Comparison of ENCODE assay signal across 8 cellular contexts in the genomic region with DNA sequence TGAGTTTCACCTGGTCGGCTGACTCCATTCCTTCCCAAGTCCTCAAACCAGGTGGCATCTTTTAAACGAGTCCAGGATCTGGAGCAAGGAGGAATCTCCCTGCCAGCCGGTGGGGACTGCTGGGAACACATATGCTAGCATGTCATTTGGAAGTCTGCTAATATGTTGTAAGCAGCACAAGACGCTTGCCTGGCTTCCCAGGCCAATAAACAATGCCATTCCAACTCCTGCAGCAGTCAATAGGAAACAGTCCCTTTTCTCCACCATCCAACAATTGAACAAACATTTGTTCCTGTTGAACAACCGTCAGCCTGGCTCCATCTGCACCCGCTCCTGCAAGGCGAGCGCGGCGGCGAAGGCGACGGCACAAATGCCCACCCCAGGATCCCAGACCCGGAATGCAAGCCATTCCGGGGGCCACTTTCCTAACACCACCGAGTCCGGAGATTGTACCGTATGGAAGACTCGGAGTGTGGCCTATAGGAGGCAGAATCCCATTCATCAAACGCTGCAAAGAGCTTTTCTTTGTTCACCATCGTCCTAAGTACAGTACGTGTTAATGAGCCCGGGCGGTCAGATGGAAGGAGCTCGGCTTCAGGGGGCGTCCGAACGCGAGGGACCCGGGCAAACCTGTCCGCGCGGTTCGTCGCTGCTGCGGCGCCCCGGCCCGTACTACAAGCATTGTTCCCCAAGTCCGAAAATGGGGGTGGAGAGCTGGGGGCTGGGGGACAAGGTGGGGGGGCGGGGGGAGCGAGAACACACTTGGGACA. TPM values are rescaled to one million over a fixed set of nuclear protein-coding genes. Genes with fewer than 3 reads are reported as not detected.
A peak's percentile ranks its signal among the peaks of the same experiment; 100 is the strongest.
DNase-seq lines count a peak whose midpoint lies in the region; ATAC-seq and TF ChIP-seq lines count a peak whose summit lies in the region.

No MANE protein-coding gene starts in this region.

- no peaks in the 10 kb centered on the region for H3K9me3 ChIP-seq in SU-DHL-6 (ENCODE audit: insufficient read depth, low read length)

- H3K27ac ChIP-seq in SU-DHL-6 (ENCODE audit: low read depth, low read length), result peak overlapping the region; percentile 97
- peak overlapping the region; percentile 88 for H3K27ac ChIP-seq in epithelial cell of prostate

- TF ChIP-seq CTCF in Calu3 (IDR thresholded peaks at IDR 0.05; ENCODE audit: unreplicated experiment) (no peak), SU-DHL-6 (IDR thresholded peaks at IDR 0.05; ENCODE audit: insufficient read depth, low read length, poor library complexity, severe bottlenecking) (no peak), natural killer cell (IDR thresholded peaks at IDR 0.05) (no peak)

- no peak for ATAC-seq in natural killer cell
- ATAC-seq in GM18498 (IDR thresholded peaks at IDR 0.05; ENCODE audit: unreplicated experiment), result no peak
- no peak for ATAC-seq in HG02642 (IDR thresholded peaks at IDR 0.05; ENCODE audit: poor library complexity, unreplicated experiment)

- peaks cover 21% of the 10 kb centered on the region for H3K4me1 Mint-ChIP-seq in Calu3 (ENCODE audit: low read depth, unreplicated experiment)
- H3K4me1 Mint-ChIP-seq in natural killer cell, result peaks cover 63 to 70% of the 10 kb centered on the region in 2 donors

- no peaks in the 10 kb centered on the region for H3K36me3 ChIP-seq in SU-DHL-6 (ENCODE audit: low read length)

- H3K4me3 Mint-ChIP-seq in Calu3 (ENCODE audit: low read depth, unreplicated experiment), result peak overlapping the region; percentile 96
- peak overlapping the region; percentile 99 for H3K4me3 Mint-ChIP-seq in natural killer cell

- no peak overlapping the region for H2AFZ ChIP-seq in SU-DHL-6 (ENCODE audit: low read depth, low read length, severe bottlenecking)

- 0 out of 2 replicates have a peak, but pooled peaks cover 4% of the 10 kb centered on the region for H4K20me1 ChIP-seq in SU-DHL-6 (ENCODE audit: low read depth, low read length)

- peak; percentile 9 for DNase-seq in Calu3
- DNase-seq in HT-29 (ENCODE audit: low spot score), result peak; percentile 55
- DNase-seq in epithelial cell of prostate (ENCODE audit: low read depth, low spot score), result no peak
- DNase-seq in natural killer cell, result no peak
- no peak for DNase-seq in glomerular visceral epithelial cell (ENCODE audit: extremely low spot score)

- peak overlapping the region; percentile 91 for H3K4me3 ChIP-seq in SU-DHL-6 (ENCODE audit: insufficient read depth, low read length, poor library complexity, severe bottlenecking)

- H3F3A ChIP-seq in SU-DHL-6 (ENCODE audit: insufficient read depth), result peaks cover 50% of the 10 kb centered on the region

- peaks cover 15% of the 10 kb centered on the region for H3K36me3 Mint-ChIP-seq in Calu3 (ENCODE audit: insufficient read depth, unreplicated experiment)
- H3K36me3 Mint-ChIP-seq in natural killer cell, result no peaks in the 10 kb centered on the region

- H3K9me3 Mint-ChIP-seq in Calu3 (ENCODE audit: low read depth, unreplicated experiment), result no peaks in the 10 kb centered on the region
- no peaks in the 10 kb centered on the region for H3K9me3 Mint-ChIP-seq in natural killer cell

- H3K27me3 Mint-ChIP-seq in Calu3 (ENCODE audit: unreplicated experiment), result no peaks in the 10 kb centered on the region
- no peaks in the 10 kb centered on the region for H3K27me3 Mint-ChIP-seq in natural killer cell (ENCODE audit: low read depth in 2 of 2)

- H3K79me2 ChIP-seq in SU-DHL-6 (ENCODE audit: insufficient read depth, low read length), result peaks cover 66% of the 10 kb centered on the region

- peak overlapping the region; percentile 98 for H3K9ac ChIP-seq in SU-DHL-6 (ENCODE audit: low read length)

- CTCF ChIA-PET in Calu3 (lab: Charles Lee), result interaction anchor here (1.0 to 1.3 kb wide), 2 partner anchors 24 to 35 kb away, joined by 4 read pairs; no protein-coding TSS in a partner anchor

- no peaks in the 10 kb centered on the region for H3K27me3 ChIP-seq in SU-DHL-6 (ENCODE audit: low read length)

- no peaks in the 10 kb centered on the region for H3K9me2 ChIP-seq in SU-DHL-6 (replicated peaks; ENCODE audit: insufficient read depth, low read length)

- H3K4me2 ChIP-seq in SU-DHL-6 (ENCODE audit: low read depth, low read length, poor library complexity, severe bottlenecking), result peak overlapping the region; percentile 95

- intact Hi-C loops in Calu3 (cut with micrococcal nuclease; ENCODE audit: unreplicated experiment) (loop anchor here (5.0 to 10.0 kb wide), 2 partner anchors 35 to 128 kb away; no protein-coding TSS in a partner anchor), natural killer cell (cut with micrococcal nuclease) (no loop called here)

- BruUV-seq in Calu3 (replicated peaks; lab: Mats Ljungman, UMichigan), result TSS peak; percentile 13

- H3K27ac Mint-ChIP-seq in Calu3 (ENCODE audit: unreplicated experiment) (peak overlapping the region; percentile 63), natural killer cell (peak overlapping the region; percentile 79 to 92)

RNA-seq across cellular contexts. Expression of gene FAM53B, which starts 1.6 kb away (rescaled TPM):
- total RNA-seq in Calu3 (2022), result 11.2 and 12.5 TPM in 2 replicates
- total RNA-seq in HT-29 (2014; rRNA removed; shearing (Covaris generic)), result 17.8 and 20.2 TPM in 2 replicates
- total RNA-seq in natural killer cell, result 100 to 1,000 TPM in 2 of 3 donors, 10 to 100 TPM in 1; 77.4 to 172 (median 121) TPM

RNA-seq across cellular contexts. Expression of gene EEF1AKMT2, which starts 49.1 kb away (rescaled TPM):
- total RNA-seq in Calu3 (2022) (13.0 and 13.2 TPM in 2 replicates), natural killer cell (10 to 100 TPM; 12.5 to 20.6 (median 20.1) TPM)
- total RNA-seq in HT-29 (2014; rRNA removed; shearing (Covaris generic)), result 10.7 and 14.0 TPM in 2 replicates

RNA-seq across cellular contexts. Expression of gene ABRAXAS2, which starts 59.0 kb away (rescaled TPM):
- total RNA-seq in Calu3 (2022) (11.8 and 13.0 TPM in 2 replicates), natural killer cell (10 to 100 TPM in 2 of 3 donors, 1 to 10 TPM in 1; 7.5 to 10.9 (median 10.2) TPM)
- total RNA-seq in HT-29 (2014; rRNA removed; shearing (Covaris generic)), result 4.1 and 5.1 TPM in 2 replicates

Comparison
In these comparisons a context has a peak if more than half of its experiments do, and no peak if none do; other contexts are left out.
1. DNase-seq: peak in Calu3 (single experiment) and HT-29 (single experiment); none in epithelial cell of prostate (single experiment), natural killer cell (single experiment) and glomerular visceral epithelial cell (single experiment).